20 cellular contexts compared by ENCODE assay signal in the genomic region with DNA sequence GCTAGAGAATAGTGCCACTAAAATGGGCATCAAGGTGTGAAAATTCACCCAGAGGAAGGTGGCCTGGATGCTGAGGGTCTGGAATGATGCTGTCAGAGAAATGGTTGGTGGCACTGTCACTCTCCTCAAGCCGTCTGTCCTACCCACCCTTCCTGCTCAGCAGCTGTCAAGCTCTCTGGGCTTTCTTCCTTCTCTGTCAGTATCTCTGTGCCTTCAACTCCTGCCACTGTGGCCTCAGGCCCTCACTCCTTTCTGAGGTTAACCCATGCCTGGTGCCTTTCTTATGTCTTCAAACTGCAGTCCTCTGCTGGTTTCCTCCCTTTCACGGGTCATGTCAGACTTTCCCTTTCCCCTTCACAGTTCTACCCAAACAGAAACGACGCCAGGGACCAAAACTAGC. TPM values are rescaled to one million over a fixed set of nuclear protein-coding genes. Genes with fewer than 3 reads are reported as not detected.
A peak's percentile ranks its signal among the peaks of the same experiment; 100 is the strongest.
DNase-seq lines count a peak whose midpoint lies in the region; ATAC-seq and TF ChIP-seq lines count a peak whose summit lies in the region.
"Had no signal": no experiment of that assay in that cellular context is flagged by ENCODE, and none has a peak within 500 bp of the region (broad histone marks: within the 10 kb centered on the region; RNA-seq: fewer than 3 reads in every experiment).

No MANE protein-coding gene starts in this region.

- DNase-seq in activated naive CD8-positive, alpha-beta T cell treated with anti-CD3 and anti-CD28 coated beads, Interleukin-2, amount 50 U/mL, for 24 hours: no peak
- DNase-seq in natural killer cell: no peak
- no peak for DNase-seq in NCI-H1092 treated with DMSO at 0.1 percent for 48 hours (lab: John Stamatoyannopoulos, UW)
- DNase-seq: activated CD4-positive, alpha-beta T cell treated with anti-CD3 and anti-CD28 coated beads for 1 hour; activated T-cell treated with anti-CD3 and anti-CD28 coated beads for 4 hours; central memory CD4-positive, alpha-beta T cell; COR-L47; effector memory CD8-positive, alpha-beta T cell; KBM-7; left cardiac atrium; NCI-H1105 treated with DMSO at 0.1 percent for 48 hours; ovary; stimulated activated naive CD4-positive, alpha-beta T cell had no signal

- peak; percentile 46 for ATAC-seq in GM18517 (IDR thresholded peaks at IDR 0.05; ENCODE audit: unreplicated experiment)
- ATAC-seq in HG02571 (IDR thresholded peaks at IDR 0.05; ENCODE audit: unreplicated experiment): peak; percentile 47
- peak; percentile 21 for ATAC-seq in activated naive CD8-positive, alpha-beta T cell treated with anti-CD3 and anti-CD28 coated beads, Interleukin-2, amount 50 U/mL, for 24 hours
- no peak for ATAC-seq in HG03135 (IDR thresholded peaks at IDR 0.05; ENCODE audit: unreplicated experiment)
- ATAC-seq in HG03039 (IDR thresholded peaks at IDR 0.05; ENCODE audit: unreplicated experiment): no peak
- ATAC-seq in natural killer cell: no peak
- ATAC-seq: effector memory CD8-positive, alpha-beta T cell; left cardiac atrium had no signal

- intact Hi-C loops in natural killer cell (cut with micrococcal nuclease): no loop called here

- no peak overlapping the region for H3K4me3 Mint-ChIP-seq in activated naive CD8-positive, alpha-beta T cell treated with anti-CD3 and anti-CD28 coated beads, Interleukin-2, amount 50 U/mL, for 24 hours
- no peak overlapping the region for H3K4me3 Mint-ChIP-seq in natural killer cell
- H3K4me3 Mint-ChIP-seq: effector memory CD8-positive, alpha-beta T cell had no signal

- peak overlapping the region; percentile 97 for H3K27ac ChIP-seq in 22Rv1
- H3K27ac ChIP-seq: HL-60, ovary, skin epidermis had no signal

- H3K27ac Mint-ChIP-seq in activated naive CD8-positive, alpha-beta T cell treated with anti-CD3 and anti-CD28 coated beads, Interleukin-2, amount 50 U/mL, for 24 hours: no peak overlapping the region
- no peak overlapping the region for H3K27ac Mint-ChIP-seq in natural killer cell
- H3K27ac Mint-ChIP-seq: effector memory CD8-positive, alpha-beta T cell had no signal

- H3K36me3 Mint-ChIP-seq in activated naive CD8-positive, alpha-beta T cell treated with anti-CD3 and anti-CD28 coated beads, Interleukin-2, amount 50 U/mL, for 24 hours (ENCODE audit: low read depth): no peaks in the 10 kb centered on the region
- no peaks in the 10 kb centered on the region for H3K36me3 Mint-ChIP-seq in natural killer cell

- H3K9me3 Mint-ChIP-seq in activated naive CD8-positive, alpha-beta T cell treated with anti-CD3 and anti-CD28 coated beads, Interleukin-2, amount 50 U/mL, for 24 hours: no peaks in the 10 kb centered on the region
- no peaks in the 10 kb centered on the region for H3K9me3 Mint-ChIP-seq in natural killer cell
- H3K9me3 Mint-ChIP-seq: effector memory CD8-positive, alpha-beta T cell had no signal

- no peak for TF ChIP-seq CTCF in 22Rv1 (IDR thresholded peaks at IDR 0.05)
- no peak for TF ChIP-seq CTCF in natural killer cell (IDR thresholded peaks at IDR 0.05)

- H3K27me3 Mint-ChIP-seq in activated naive CD8-positive, alpha-beta T cell treated with anti-CD3 and anti-CD28 coated beads, Interleukin-2, amount 50 U/mL, for 24 hours: peaks cover 22% of the 10 kb centered on the region
- peaks cover 23 to 31% of the 10 kb centered on the region in 2 donors for H3K27me3 Mint-ChIP-seq in natural killer cell (ENCODE audit: low read depth in 2 of 2)

- H3K4me1 Mint-ChIP-seq in activated naive CD8-positive, alpha-beta T cell treated with anti-CD3 and anti-CD28 coated beads, Interleukin-2, amount 50 U/mL, for 24 hours: peaks cover 2% of the 10 kb centered on the region
- H3K4me1 Mint-ChIP-seq in natural killer cell: peaks cover 0 to 5% of the 10 kb centered on the region in 2 donors

RNA-seq across cellular contexts. Expression of a gene that starts 4.4 kb away (rescaled TPM):
- under 1 TPM; 0.45 to 0.82 (median 0.60) TPM for total RNA-seq in natural killer cell

Comparison
In these comparisons a context has a peak if more than half of its experiments do, and no peak if none do; other contexts are left out.
1. ATAC-seq: peak in GM18517 (single experiment), HG02571 (single experiment) and activated naive CD8-positive, alpha-beta T cell treated with anti-CD3 and anti-CD28 coated beads, Interleukin-2, amount 50 U/mL, for 24 hours (single experiment); none in HG03135 (single experiment), HG03039 (single experiment) and natural killer cell (0 of 3).